ENCODE assay signal across 1 cellular context in genomic region chr22:27115410-27115809, GRCh38.
TF ChIP-seq lines count a peak whose summit lies in the region.

No MANE protein-coding gene starts in this region.

TF ChIP-seq in IMR-90, 13 proteins besides CTCF, POLR2A, EP300 and RAD21:
- TF ChIP-seq MXI1 (IDR thresholded peaks at IDR 0.05; ENCODE audit: borderline replicate concordance, low read depth, low read length) (no peak), CEBPB (IDR thresholded peaks at IDR 0.05; ENCODE audit: low read depth, low read length) (no peak), SMC3 (IDR thresholded peaks at IDR 0.05; ENCODE audit: low read depth, low read length) (no peak), ELK1 (IDR thresholded peaks at IDR 0.05; ENCODE audit: borderline replicate concordance, low read depth, low read length) (no peak), CHD1 (IDR thresholded peaks at IDR 0.05; ENCODE audit: low read depth, low read length) (no peak), USF2 (IDR thresholded peaks at IDR 0.05; ENCODE audit: low read depth, low read length) (no peak), MAZ (IDR thresholded peaks at IDR 0.05; ENCODE audit: borderline replicate concordance, low read depth, low read length) (no peak), RFX5 (IDR thresholded peaks at IDR 0.05; ENCODE audit: low read depth, low read length) (no peak), BHLHE40 (IDR thresholded peaks at IDR 0.05; ENCODE audit: low read depth, low read length) (no peak), NFE2L2 (IDR thresholded peaks at IDR 0.05; ENCODE audit: low read depth, low read length) (no peak), RCOR1 (IDR thresholded peaks at IDR 0.05; ENCODE audit: insufficient replicate concordance, low read length) (no peak), MAFK (IDR thresholded peaks at IDR 0.05; ENCODE audit: low read depth, low read length) (no peak), FOS (IDR thresholded peaks at IDR 0.05; ENCODE audit: low read depth, low read length) (no peak)
